Comparison of ENCODE assay signal across 24 cellular contexts in genomic region chr15:76152197-76152596, GRCh38.
"Had no signal": no experiment of that assay in that cellular context is flagged by ENCODE, and none has a peak within 500 bp of the region (broad histone marks: within the 10 kb centered on the region; RNA-seq: fewer than 3 reads in every experiment).

No MANE protein-coding gene starts in this region.

- DNase-seq: hypothalamus; immature natural killer cell; left ventricle myocardium inferior; naive thymus-derived CD8-positive, alpha-beta T cell; ovary; stimulated activated CD4-positive, alpha-beta T cell treated with anti-CD3 and anti-CD28 coated beads, Interleukin-12 subunit alpha, Interleukin-12 subunit beta, amount 100 ng/mL, for 4 hours; stimulated activated CD4-positive, alpha-beta T cell treated with anti-CD3 and anti-CD28 coated beads, Interleukin-15, amount 100 ng/mL, for 24 hours; stimulated activated CD4-positive, alpha-beta T cell treated with anti-CD3 and anti-CD28 coated beads, Interleukin-2, amount 100 ng/mL, for 24 hours; stimulated activated CD4-positive, alpha-beta T cell treated with anti-CD3 and anti-CD28 coated beads, Interleukin-4, amount 100 ng/mL, for 1 hour; stimulated activated naive B cell treated with anti-CD40 and anti-IgM and Interleukin-4, amounts not matched to agents 10 μg/mL and 1 μg/mL and 100 μg/mL, for 72 hours; stimulated activated naive CD8-positive, alpha-beta T cell treated with anti-CD3 and anti-CD28 coated beads, Interleukin-15, Interleukin-2, amounts not matched to agents 100 U/mL and 50 U/mL, for 24 hours; stomach; testis; thyroid gland; transverse colon; upper lobe of right lung had no signal

- H3K36me3 ChIP-seq: left ventricle myocardium inferior, ovary, right atrium auricular region, stomach, thyroid gland, transverse colon, upper lobe of right lung had no signal

- H3K27me3 ChIP-seq: ovary, right atrium auricular region, testis, thyroid gland, upper lobe of right lung had no signal

- H3K4me1 Mint-ChIP-seq: nephron had no signal

- ATAC-seq: naive thymus-derived CD8-positive, alpha-beta T cell; sciatic nerve; stimulated activated naive B cell treated with anti-CD40 and anti-IgM and Interleukin-4, amounts not matched to agents 10 μg/mL and 1 μg/mL and 100 μg/mL, for 72 hours; stimulated activated naive CD8-positive, alpha-beta T cell treated with anti-CD3 and anti-CD28 coated beads, Interleukin-15, Interleukin-2, amounts not matched to agents 100 U/mL and 50 U/mL, for 24 hours; upper lobe of right lung had no signal

- H3K9me3 ChIP-seq: left ventricle myocardium inferior, ovary, right atrium auricular region, stomach, testis, thyroid gland, transverse colon, upper lobe of right lung had no signal

- FAIRE-seq: islet of Langerhans, urothelium cell line had no signal

- H3K27ac ChIP-seq: left ventricle myocardium inferior, ovary, right atrium auricular region, stomach, testis, thyroid gland, transverse colon, upper lobe of right lung had no signal

- H3K4me1 ChIP-seq: testis had no signal

- H3K9me3 Mint-ChIP-seq: immature natural killer cell; naive thymus-derived CD8-positive, alpha-beta T cell; nephron; neural crest cell; stimulated activated naive B cell treated with anti-CD40 and anti-IgM and Interleukin-4, amounts not matched to agents 10 μg/mL and 1 μg/mL and 100 μg/mL, for 72 hours had no signal

- H3K36me3 Mint-ChIP-seq: immature natural killer cell; naive thymus-derived CD8-positive, alpha-beta T cell; stimulated activated naive B cell treated with anti-CD40 and anti-IgM and Interleukin-4, amounts not matched to agents 10 μg/mL and 1 μg/mL and 100 μg/mL, for 72 hours had no signal

- H3K27ac Mint-ChIP-seq: naive thymus-derived CD8-positive, alpha-beta T cell; stimulated activated naive B cell treated with anti-CD40 and anti-IgM and Interleukin-4, amounts not matched to agents 10 μg/mL and 1 μg/mL and 100 μg/mL, for 72 hours had no signal

- H3K4me3 ChIP-seq: left ventricle myocardium inferior, lung, ovary, right atrium auricular region, skin epidermis, stomach, testis, thyroid gland, transverse colon, upper lobe of right lung had no signal

- H3K4me3 Mint-ChIP-seq: immature natural killer cell; naive thymus-derived CD8-positive, alpha-beta T cell; nephron; neural crest cell; stimulated activated naive B cell treated with anti-CD40 and anti-IgM and Interleukin-4, amounts not matched to agents 10 μg/mL and 1 μg/mL and 100 μg/mL, for 72 hours had no signal
